Comparison of ENCODE assay signal across 31 cellular contexts in the genomic region with DNA sequence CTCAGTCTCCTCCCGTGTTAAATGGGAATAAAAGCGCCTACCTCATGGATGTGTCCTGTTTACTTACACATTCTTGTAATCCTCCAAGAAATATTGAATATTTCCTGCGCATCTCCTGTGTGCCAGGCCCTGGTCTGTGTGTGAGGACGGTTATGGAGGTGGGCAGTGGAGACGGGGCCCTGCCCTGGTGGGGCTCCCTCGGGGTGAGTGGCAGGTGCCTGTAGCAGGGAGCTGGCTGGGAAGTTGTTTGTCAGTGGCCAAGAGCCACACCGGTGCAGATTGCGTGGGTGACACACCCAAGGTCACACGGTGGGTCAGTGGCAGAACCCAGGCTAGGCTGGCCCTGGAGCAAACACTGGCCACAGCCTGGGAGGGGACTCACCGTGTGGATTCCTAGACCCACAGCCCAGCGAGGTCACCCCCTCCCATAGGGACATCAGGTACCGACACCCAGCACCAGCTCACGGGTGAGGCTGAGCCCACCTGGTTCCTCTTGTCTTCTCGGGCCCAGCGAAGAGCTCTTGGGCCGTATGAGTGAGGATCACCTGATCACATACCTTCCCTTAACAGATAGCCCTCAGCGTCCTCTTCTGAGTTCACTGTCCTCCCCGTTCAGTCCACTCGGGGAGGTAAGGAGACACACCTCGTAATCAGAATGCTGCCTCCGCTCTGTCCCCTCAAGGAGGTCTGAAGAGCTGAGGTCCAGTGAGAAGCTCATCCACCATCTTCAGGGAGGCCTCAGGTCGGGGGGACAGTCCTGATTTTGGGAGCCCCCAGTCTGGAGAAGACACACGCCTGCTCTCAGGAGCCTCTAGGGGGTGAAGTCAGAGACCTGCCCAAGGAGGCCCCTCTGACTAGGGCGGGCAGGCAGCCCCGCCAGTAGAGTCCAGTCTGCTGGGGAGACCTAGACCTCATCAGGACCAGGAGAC.
A peak's percentile ranks its signal among the peaks of the same experiment; 100 is the strongest.
DNase-seq lines count a peak whose midpoint lies in the region; ATAC-seq, FAIRE-seq and TF ChIP-seq lines count a peak whose summit lies in the region.
"Had no signal": no experiment of that assay in that cellular context is flagged by ENCODE, and none has a peak within 500 bp of the region (broad histone marks: within the 10 kb centered on the region; RNA-seq: fewer than 3 reads in every experiment).

No MANE protein-coding gene starts in this region.

- intact Hi-C loops in kidney (cut with DNase I) = no loop called here

- H3K9me3 Mint-ChIP-seq in stimulated activated memory B cell treated with anti-CD40 and anti-IgM and Interleukin-4, amounts not matched to agents 10 μg/mL and 1 μg/mL and 100 μg/mL, for 72 hours = no peaks in the 10 kb centered on the region
- H3K9me3 Mint-ChIP-seq: activated T-cell treated with anti-CD3 and anti-CD28 coated beads, Interleukin-2, amount 50 U/mL, for 24 hours; central memory CD8-positive, alpha-beta T cell; dendritic cell treated with granulocyte-macrophage colony-stimulating factor and Interleukin-4, amounts not matched to agents 40 ng/mL and 50 ng/mL, for 4 days; T-helper 2 cell treated with Interferon-gamma antibody and Interleukin-4, amounts not matched to agents 5 μg/mL and 100 μg/mL, for 36 hours had no signal

- FAIRE-seq in kidney (lab: Jason Lieb, UNC) = no peak
- FAIRE-seq: HTR-8/SVneo, keratinocyte, RCC 7860 had no signal

- no peak overlapping the region for H3K4me3 Mint-ChIP-seq in stimulated activated memory B cell treated with anti-CD40 and anti-IgM and Interleukin-4, amounts not matched to agents 10 μg/mL and 1 μg/mL and 100 μg/mL, for 72 hours
- H3K4me3 Mint-ChIP-seq: activated T-cell treated with anti-CD3 and anti-CD28 coated beads, Interleukin-2, amount 50 U/mL, for 24 hours; CD4-positive, CD25-positive, alpha-beta regulatory T cell; central memory CD8-positive, alpha-beta T cell; dendritic cell treated with granulocyte-macrophage colony-stimulating factor and Interleukin-4, amounts not matched to agents 40 ng/mL and 50 ng/mL, for 4 days; T-helper 2 cell treated with Interferon-gamma antibody and Interleukin-4, amounts not matched to agents 5 μg/mL and 100 μg/mL, for 36 hours had no signal

- H3K27ac Mint-ChIP-seq in stimulated activated memory B cell treated with anti-CD40 and anti-IgM and Interleukin-4, amounts not matched to agents 10 μg/mL and 1 μg/mL and 100 μg/mL, for 72 hours = no peak overlapping the region
- H3K27ac Mint-ChIP-seq: activated T-cell treated with anti-CD3 and anti-CD28 coated beads, Interleukin-2, amount 50 U/mL, for 24 hours; CD4-positive, CD25-positive, alpha-beta regulatory T cell; dendritic cell treated with granulocyte-macrophage colony-stimulating factor and Interleukin-4, amounts not matched to agents 40 ng/mL and 50 ng/mL, for 4 days; T-helper 2 cell treated with Interferon-gamma antibody and Interleukin-4, amounts not matched to agents 5 μg/mL and 100 μg/mL, for 36 hours had no signal

- H3K27me3 ChIP-seq in NT2/D1 (ENCODE audit: insufficient read depth, insufficient read length) = no peaks in the 10 kb centered on the region
- H3K27me3 ChIP-seq: right lobe of liver had no signal

- no peak for TF ChIP-seq CTCF in kidney (IDR thresholded peaks at IDR 0.05; ENCODE audit: borderline replicate concordance, extremely low read depth, insufficient read depth)

- no peaks in the 10 kb centered on the region for H3K36me3 Mint-ChIP-seq in stimulated activated memory B cell treated with anti-CD40 and anti-IgM and Interleukin-4, amounts not matched to agents 10 μg/mL and 1 μg/mL and 100 μg/mL, for 72 hours
- H3K36me3 Mint-ChIP-seq: CD4-positive, CD25-positive, alpha-beta regulatory T cell had no signal

- H3K4me1 ChIP-seq in NT2/D1 (ENCODE audit: insufficient read depth, insufficient read length) = peaks cover 27% of the 10 kb centered on the region
- no peaks in the 10 kb centered on the region for H3K4me1 ChIP-seq in kidney (ENCODE audit: control insufficient read depth in 1 of 2, insufficient read depth in 1 of 2, low read depth in 1 of 2, low read length in 2 of 2)
- H3K4me1 ChIP-seq: lower lobe of right lung, parathyroid adenoma, right lobe of liver had no signal

- no peaks in the 10 kb centered on the region for H3K9me3 ChIP-seq in NT2/D1 (ENCODE audit: insufficient read depth, low read length)
- H3K9me3 ChIP-seq in kidney (ENCODE audit: control insufficient read depth in 1 of 2, low read length in 2 of 2) = no peaks in the 10 kb centered on the region
- H3K9me3 ChIP-seq: lower lobe of right lung, right lobe of liver had no signal

- peak; percentile 22 for ATAC-seq in stimulated activated memory B cell treated with anti-CD40 and anti-IgM and Interleukin-4, amounts not matched to agents 10 μg/mL and 1 μg/mL and 100 μg/mL, for 72 hours
- no peak for ATAC-seq in HG03439 (IDR thresholded peaks at IDR 0.05; ENCODE audit: unreplicated experiment)
- ATAC-seq: esophagus mucosa, lower lobe of right lung, right lobe of liver had no signal

- peaks cover 60% of the 10 kb centered on the region for H3K27me3 Mint-ChIP-seq in stimulated activated memory B cell treated with anti-CD40 and anti-IgM and Interleukin-4, amounts not matched to agents 10 μg/mL and 1 μg/mL and 100 μg/mL, for 72 hours

- H3K36me3 ChIP-seq in NT2/D1 (ENCODE audit: insufficient read depth, insufficient read length, low read length) (no peaks in the 10 kb centered on the region), kidney (ENCODE audit: control insufficient read depth in 1 of 2, insufficient read depth in 2 of 2, low read length in 2 of 2) (no peaks in the 10 kb centered on the region)
- H3K36me3 ChIP-seq: lower lobe of right lung, right lobe of liver had no signal

- DNase-seq in activated CD8-positive, alpha-beta memory T cell treated with anti-CD3 and anti-CD28 coated beads for 24 hours = peak; percentile 38
- no peak for DNase-seq in activated CD8-positive, alpha-beta memory T cell treated with anti-CD3 and anti-CD28 coated beads, Interleukin-2, amount 50 U/mL, for 4 hours
- DNase-seq in NT2/D1 (ENCODE audit: low read depth, low spot score) = no peak
- peak; percentile 60 for DNase-seq in kidney
- no peak for DNase-seq in amniotic stem cell (lab: John Stamatoyannopoulos, UW)
- no peak for DNase-seq in central memory CD4-positive, alpha-beta T cell
- DNase-seq: activated T-cell treated with anti-CD3 and anti-CD28 coated beads, Interleukin-2, amount 50 U/mL, for 24 hours; Calu3; CD4-positive, CD25-positive, alpha-beta regulatory T cell; DMS79 treated with DMSO at 0.1 percent for 48 hours; foreskin fibroblast; GDM1; GOT3; lower lobe of right lung; NCI-H1092; NCI-H1694; right lobe of liver; SIG-M5; stimulated activated CD4-positive, alpha-beta T cell treated with anti-CD3 and anti-CD28 coated beads, Interleukin-12 subunit alpha, Interleukin-12 subunit beta, amount 100 ng/mL, for 4 hours; stimulated activated CD4-positive, alpha-beta T cell treated with anti-CD3 and anti-CD28 coated beads, Interleukin-2, amount 100 ng/mL, for 48 hours; trophoblast cell had no signal

- H3K4me1 Mint-ChIP-seq in stimulated activated memory B cell treated with anti-CD40 and anti-IgM and Interleukin-4, amounts not matched to agents 10 μg/mL and 1 μg/mL and 100 μg/mL, for 72 hours = no peaks in the 10 kb centered on the region
- H3K4me1 Mint-ChIP-seq: CD4-positive, CD25-positive, alpha-beta regulatory T cell; central memory CD8-positive, alpha-beta T cell had no signal

- H3K27ac ChIP-seq in kidney (ENCODE audit: low read depth in 2 of 2, low read length in 2 of 2) = no peak overlapping the region
- H3K27ac ChIP-seq: lower lobe of right lung, parathyroid adenoma, right lobe of liver had no signal

- no peak overlapping the region for H3K4me3 ChIP-seq in NT2/D1 (ENCODE audit: insufficient read length, low read depth)
- no peak overlapping the region for H3K4me3 ChIP-seq in kidney (ENCODE audit: low read length in 2 of 2)
- H3K4me3 ChIP-seq: lower lobe of right lung, right lobe of liver had no signal

- peak overlapping the region; percentile 36 for H3K9ac ChIP-seq in NT2/D1 (ENCODE audit: insufficient read length, low read depth)
- H3K9ac ChIP-seq in kidney (ENCODE audit: low read length in 2 of 2) = no peak overlapping the region
- H3K9ac ChIP-seq: parathyroid adenoma had no signal

Comparison
In these comparisons a context has a peak if more than half of its experiments do, and no peak if none do; other contexts are left out.
1. DNase-seq: peak in activated CD8-positive, alpha-beta memory T cell treated with anti-CD3 and anti-CD28 coated beads for 24 hours (single experiment) and kidney (single experiment); none in activated CD8-positive, alpha-beta memory T cell treated with anti-CD3 and anti-CD28 coated beads, Interleukin-2, amount 50 U/mL, for 4 hours (single experiment), NT2/D1 (single experiment), amniotic stem cell (single experiment) and central memory CD4-positive, alpha-beta T cell (single experiment).